Comparison of ENCODE assay signal across 8 cellular contexts in genomic region chr1:239387304-239388231, GRCh38. TPM values are rescaled to one million over a fixed set of nuclear protein-coding genes. Genes with fewer than 3 reads are reported as not detected.
DNase-seq lines count a peak whose midpoint lies in the region; TF ChIP-seq lines count a peak whose summit lies in the region.

No MANE protein-coding gene starts in this region.

- H3K36me3 Mint-ChIP-seq in CD14-positive monocyte (peaks cover 3 to 13% of the 10 kb centered on the region in 2 donors), neural crest cell (ENCODE audit: low read depth) (no peaks in the 10 kb centered on the region)

- in situ Hi-C loops in GM13977 (cut with MboI; ENCODE audit: low pct_unique_long_range_greater_than_20kb, low sequenced_read_pairs, unreplicated experiment): no loop called here

- H3K27ac Mint-ChIP-seq in CD14-positive monocyte (no peak overlapping the region), neural crest cell (ENCODE audit: unreplicated experiment) (no peak overlapping the region)

- intact Hi-C loops in CD14-positive monocyte (cut with micrococcal nuclease): no loop called here

- no peak for TF ChIP-seq CTCF in CD14-positive monocyte (IDR thresholded peaks at IDR 0.05)
- no peak for TF ChIP-seq CTCF in neural crest cell (conservative IDR thresholded peaks at IDR 0.05)
- no peak for TF ChIP-seq CTCF in GM13977 (IDR thresholded peaks at IDR 0.05; ENCODE audit: extremely low read depth, insufficient read depth, missing control alignments)

- H3K9me3 Mint-ChIP-seq in CD14-positive monocyte (peaks cover 0 to 19% (median 7%) of the 10 kb centered on the region in 7 donors), neural crest cell (no peaks in the 10 kb centered on the region)

- DNase-seq in CD14-positive monocyte (ENCODE audit: low spot score) (no peak), KG1 (lab: John Stamatoyannopoulos, UW) (peak; percentile 55), ecto neural progenitor cell (ENCODE audit: low spot score) (peak; percentile 56), neural crest cell (ENCODE audit: low read depth, low spot score) (peak; percentile 14), GM13977 (ENCODE audit: low spot score) (no peak), AG08395 (ENCODE audit: low spot score) (no peak), hippocampal formation (lab: John Stamatoyannopoulos, UW) (no peak), NCI-H187 treated with DMSO at 0.1 percent for 48 hours (lab: John Stamatoyannopoulos, UW) (no peak)

- H3K27me3 Mint-ChIP-seq in CD14-positive monocyte (ENCODE audit: low read depth in 3 of 3) (peaks cover 50 to 60% (median 54%) of the 10 kb centered on the region in 3 donors), neural crest cell (ENCODE audit: low read depth) (peaks cover 98% of the 10 kb centered on the region)

- peaks cover 29% of the 10 kb centered on the region for H3K4me1 Mint-ChIP-seq in CD14-positive monocyte
- peaks cover 27% of the 10 kb centered on the region for H3K4me1 Mint-ChIP-seq in neural crest cell

- peak overlapping the region; percentile 89 to 100 for H3K4me3 Mint-ChIP-seq in CD14-positive monocyte
- H3K4me3 Mint-ChIP-seq in neural crest cell: peak overlapping the region; percentile 85

RNA-seq across cellular contexts. Expression of gene CHRM3, which starts 1.2 kb away (rescaled TPM):
- not detected for polyA plus RNA-seq in CD14-positive monocyte
- 2.3 and 2.7 TPM in 2 replicates for total RNA-seq in neural crest cell

Comparison
In these comparisons a context has a peak if more than half of its experiments do, and no peak if none do; other contexts are left out.
1. DNase-seq: peak in KG1 (single experiment), ecto neural progenitor cell (single experiment) and neural crest cell (single experiment); none in CD14-positive monocyte (single experiment), GM13977 (single experiment), AG08395 (single experiment), hippocampal formation (0 of 2) and NCI-H187 treated with DMSO at 0.1 percent for 48 hours (single experiment).